Comparison of ENCODE assay signal across 15 cellular contexts in genomic region chr1:151364996-151365395, GRCh38. TPM values are rescaled to one million over a fixed set of nuclear protein-coding genes. Genes with fewer than 3 reads are reported as not detected.
"Had no signal": no experiment of that assay in that cellular context is flagged by ENCODE, and none has a peak within 500 bp of the region (broad histone marks: within the 10 kb centered on the region; RNA-seq: fewer than 3 reads in every experiment).

No MANE protein-coding gene starts in this region.

- H3K4me1 ChIP-seq: colonic mucosa, parathyroid adenoma had no signal

- H3K27ac ChIP-seq: adrenal gland, colonic mucosa, parathyroid adenoma, tibial nerve had no signal

- DNase-seq: activated CD4-positive, alpha-beta memory T cell treated with anti-CD3 and anti-CD28 coated beads, Interleukin-2, amount 10 ng/mL, durations not matched to agents 7 days and 5 days; activated CD4-positive, alpha-beta T cell treated with anti-CD3 and anti-CD28 coated beads for 36 hours; activated T-cell treated with anti-CD3 and anti-CD28 coated beads, Interleukin-2, amount 50 U/mL, for 24 hours; adrenal gland; colonic mucosa; naive B cell; stimulated activated CD4-positive, alpha-beta T cell treated with anti-CD3 and anti-CD28 coated beads, Interleukin-4, amount 100 ng/mL, for 1 hour; stimulated activated naive CD4-positive, alpha-beta T cell treated with Interleukin-2 at 50 U/mL for 16 hours; substantia nigra had no signal

- H3K4me1 Mint-ChIP-seq: activated CD4-positive, alpha-beta memory T cell treated with anti-CD3 and anti-CD28 coated beads, Interleukin-2, amount 10 ng/mL, durations not matched to agents 7 days and 5 days; activated CD4-positive, alpha-beta T cell treated with anti-CD3 and anti-CD28 coated beads for 36 hours; activated naive CD4-positive, alpha-beta T cell treated with anti-CD3 and anti-CD28 coated beads, Interleukin-2, amount 50 U/mL, for 24 hours had no signal

- H3K9ac ChIP-seq: parathyroid adenoma had no signal

- H3K27me3 Mint-ChIP-seq: activated CD4-positive, alpha-beta memory T cell treated with anti-CD3 and anti-CD28 coated beads, Interleukin-2, amount 10 ng/mL, durations not matched to agents 7 days and 5 days; activated CD4-positive, alpha-beta T cell treated with anti-CD3 and anti-CD28 coated beads for 36 hours; activated naive CD4-positive, alpha-beta T cell treated with anti-CD3 and anti-CD28 coated beads, Interleukin-2, amount 50 U/mL, for 24 hours; activated T-cell treated with anti-CD3 and anti-CD28 coated beads, Interleukin-2, amount 50 U/mL, for 24 hours had no signal

- H3K4me3 Mint-ChIP-seq: activated CD4-positive, alpha-beta memory T cell treated with anti-CD3 and anti-CD28 coated beads, Interleukin-2, amount 10 ng/mL, durations not matched to agents 7 days and 5 days; activated CD4-positive, alpha-beta T cell treated with anti-CD3 and anti-CD28 coated beads for 36 hours; activated naive CD4-positive, alpha-beta T cell treated with anti-CD3 and anti-CD28 coated beads, Interleukin-2, amount 50 U/mL, for 24 hours; activated T-cell treated with anti-CD3 and anti-CD28 coated beads, Interleukin-2, amount 50 U/mL, for 24 hours; naive B cell had no signal

- H3K79me2 ChIP-seq: parathyroid adenoma had no signal

- ATAC-seq: activated CD4-positive, alpha-beta T cell treated with anti-CD3 and anti-CD28 coated beads for 36 hours; esophagus mucosa; left lobe of liver had no signal

- H3K36me3 ChIP-seq: adrenal gland had no signal

- H3K9me3 ChIP-seq: adrenal gland, colonic mucosa had no signal

- H3K4me3 ChIP-seq: adrenal gland, colonic mucosa, tibial nerve had no signal

- H3K27me3 ChIP-seq: adrenal gland, colonic mucosa, tibial nerve had no signal

- H3K9me3 Mint-ChIP-seq: activated naive CD4-positive, alpha-beta T cell treated with anti-CD3 and anti-CD28 coated beads, Interleukin-2, amount 50 U/mL, for 24 hours had no signal

- H2AFZ ChIP-seq: parathyroid adenoma had no signal

- H3K27ac Mint-ChIP-seq: activated CD4-positive, alpha-beta memory T cell treated with anti-CD3 and anti-CD28 coated beads, Interleukin-2, amount 10 ng/mL, durations not matched to agents 7 days and 5 days; activated CD4-positive, alpha-beta T cell treated with anti-CD3 and anti-CD28 coated beads for 36 hours; activated naive CD4-positive, alpha-beta T cell treated with anti-CD3 and anti-CD28 coated beads, Interleukin-2, amount 50 U/mL, for 24 hours; activated T-cell treated with anti-CD3 and anti-CD28 coated beads, Interleukin-2, amount 50 U/mL, for 24 hours had no signal

RNA-seq across cellular contexts. Expression of gene SELENBP1, which starts 7.5 kb away (rescaled TPM):
- total RNA-seq: activated CD4-positive, alpha-beta memory T cell treated with anti-CD3 and anti-CD28 coated beads, Interleukin-2, amount 10 ng/mL, durations not matched to agents 7 days and 5 days; activated CD4-positive, alpha-beta T cell treated with anti-CD3 and anti-CD28 coated beads for 36 hours; T-helper 1 cell treated with Interleukin-12 subunit alpha and Interleukin-12 subunit beta and Interleukin-4 antibody, amounts not matched to agents 30 ng/mL and 1 ng/mL, for 36 hours had no signal
